17 cellular contexts compared by ENCODE assay signal in the genomic region with DNA sequence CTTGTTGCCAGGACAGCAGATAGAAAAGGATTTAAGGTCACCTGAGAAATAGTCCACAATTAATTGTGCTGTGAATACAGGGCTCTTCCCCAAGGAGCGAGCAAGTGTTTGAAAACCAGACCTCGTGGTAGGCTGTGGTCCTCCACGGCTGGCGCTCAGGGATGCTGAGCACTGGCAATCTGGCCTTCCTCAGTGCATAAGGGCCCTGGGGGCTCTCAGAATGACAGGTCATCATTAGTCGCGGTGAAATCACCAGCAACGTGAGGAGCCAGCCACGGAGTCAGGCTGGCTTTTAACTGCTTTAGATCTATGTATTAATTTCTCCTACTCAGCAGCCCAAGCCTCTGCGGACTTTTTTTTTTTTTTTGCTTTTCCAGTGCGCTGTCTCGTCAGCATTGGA.
DNase-seq lines count a peak whose midpoint lies in the region; ATAC-seq and TF ChIP-seq lines count a peak whose summit lies in the region.
"Had no signal": no experiment of that assay in that cellular context is flagged by ENCODE, and none has a peak within 500 bp of the region (broad histone marks: within the 10 kb centered on the region; RNA-seq: fewer than 3 reads in every experiment).

No MANE protein-coding gene starts in this region.

- no peak for DNase-seq in Right ventricle myocardium superior
- no peak for DNase-seq in Right ventricle myocardium inferior (ENCODE audit: missing footprints)
- DNase-seq in RWPE1 (ENCODE audit: low spot score), result peak; percentile 2
- peak in 1 of 2 donors; percentile 28 for DNase-seq in foreskin keratinocyte
- no peak for DNase-seq in stimulated activated CD4-positive, alpha-beta T cell treated with anti-CD3 and anti-CD28 coated beads, Interleukin-4, amount 100 ng/mL, for 1 hour
- no peak for DNase-seq in NCI-H1930 (lab: John Stamatoyannopoulos, UW)
- DNase-seq in stimulated activated CD4-positive, alpha-beta T cell treated with anti-CD3 and anti-CD28 coated beads, Interleukin-4, amount 100 ng/mL, for 24 hours, result no peak
- DNase-seq: ACHN; activated CD4-positive, alpha-beta T cell treated with anti-CD3 and anti-CD28 coated beads, Interleukin-2, amount 10 ng/mL, durations not matched to agents 7 days and 5 days; activated naive CD8-positive, alpha-beta T cell treated with anti-CD3 and anti-CD28 coated beads, Interleukin-2, amount 50 U/mL, for 24 hours; dermis blood vessel endothelial cell; DMS53; RPMI8226; stimulated activated CD4-positive, alpha-beta T cell treated with anti-CD3 and anti-CD28 coated beads, Interleukin-4, amount 100 ng/mL, for 4 hours; T-cell had no signal

- intact Hi-C loops in Right ventricle myocardium superior (cut with DNase I) (no loop called here), Right ventricle myocardium inferior (cut with DNase I) (no loop called here)

- TF ChIP-seq CTCF in RWPE1 (conservative IDR thresholded peaks at IDR 0.05; ENCODE audit: low read depth) (no peak), foreskin keratinocyte (conservative IDR thresholded peaks at IDR 0.05) (no peak)

- CTCF ChIA-PET in RWPE1 (lab: Yijun Ruan, JAX), result no interaction called here

- H3K27ac ChIP-seq in RWPE1, result no peak overlapping the region
- no peak overlapping the region for H3K27ac ChIP-seq in foreskin keratinocyte

- POLR2A ChIA-PET in RWPE1 (lab: Yijun Ruan, JAX; ENCODE audit: low non-redundant PET), result no interaction called here

- peak; percentile 3 for ATAC-seq in Right ventricle myocardium superior (ENCODE audit: poor library complexity)
- no peak for ATAC-seq in Right ventricle myocardium inferior
- peak; percentile 87 for ATAC-seq in foreskin keratinocyte
- ATAC-seq in HG02588 (IDR thresholded peaks at IDR 0.05; ENCODE audit: unreplicated experiment), result no peak
- ATAC-seq: activated naive CD8-positive, alpha-beta T cell treated with anti-CD3 and anti-CD28 coated beads, Interleukin-2, amount 50 U/mL, for 24 hours; natural killer cell treated with Interleukin-12 subunit alpha and Interleukin-12 subunit beta and Interleukin-15 and Interleukin-18, amount 100 ng/mL, for 72 hours; T-cell had no signal

- no peaks in the 10 kb centered on the region for H3K27me3 ChIP-seq in foreskin keratinocyte

- H3K4me1 ChIP-seq in foreskin keratinocyte, result peaks cover 12% of the 10 kb centered on the region

Comparison
In these comparisons a context has a peak if more than half of its experiments do, and no peak if none do; other contexts are left out.
1. ATAC-seq: peak in Right ventricle myocardium superior (single experiment) and foreskin keratinocyte (single experiment); none in Right ventricle myocardium inferior (single experiment) and HG02588 (single experiment).